ENCODE assay signal across 23 cellular contexts in genomic region chr2:105307962-105308361, GRCh38.
"Had no signal": no experiment of that assay in that cellular context is flagged by ENCODE, and none has a peak within 500 bp of the region (broad histone marks: within the 10 kb centered on the region; RNA-seq: fewer than 3 reads in every experiment).

No MANE protein-coding gene starts in this region.

- H3K9me3 Mint-ChIP-seq: activated naive CD8-positive, alpha-beta T cell treated with anti-CD3 and anti-CD28 coated beads, Interleukin-2, amount 50 U/mL, for 24 hours; activated T-helper 1 cell treated with anti-CD3 and anti-CD28 coated beads, Interleukin-12 subunit alpha, Interleukin-12 subunit beta, Interleukin-2, Interleukin-4 antibody, amounts not matched to agents 30 ng/mL and 10 ng/mL and 1 ng/mL, durations not matched to agents 14 hours and 24 hours and 36 hours; stimulated activated naive CD8-positive, alpha-beta T cell treated with anti-CD3 and anti-CD28 coated beads, Interleukin-15, amount 100 ng/mL, for 72 hours had no signal

- H3K27ac ChIP-seq: heart right ventricle, prostate gland, suprapubic skin, tibial nerve had no signal

- ATAC-seq: activated naive CD8-positive, alpha-beta T cell treated with anti-CD3 and anti-CD28 coated beads, Interleukin-2, amount 50 U/mL, for 24 hours; left colon; naive thymus-derived CD4-positive, alpha-beta T cell; stimulated activated naive CD8-positive, alpha-beta T cell treated with anti-CD3 and anti-CD28 coated beads, Interleukin-15, amount 100 ng/mL, for 72 hours had no signal

- H3K9me3 ChIP-seq: prostate gland, suprapubic skin, tibial nerve had no signal

- H3K27me3 Mint-ChIP-seq: activated naive CD8-positive, alpha-beta T cell treated with anti-CD3 and anti-CD28 coated beads, Interleukin-2, amount 50 U/mL, for 24 hours; naive thymus-derived CD4-positive, alpha-beta T cell; stimulated activated naive CD8-positive, alpha-beta T cell treated with anti-CD3 and anti-CD28 coated beads, Interleukin-15, amount 100 ng/mL, for 72 hours had no signal

- H3K27me3 ChIP-seq: heart right ventricle, suprapubic skin, tibial nerve had no signal

- DNase-seq: activated CD4-positive, alpha-beta T cell treated with anti-CD3 and anti-CD28 coated beads for 4 hours; activated CD4-positive, alpha-beta T cell treated with anti-CD3 and anti-CD28 coated beads, Interleukin-2, amount 50 U/mL, for 48 hours; activated CD4-positive, CD25-positive, alpha-beta regulatory T cell; activated gamma-delta T cell; activated naive CD4-positive, alpha-beta T cell treated with anti-CD3 and anti-CD28 coated beads, Interleukin-2, amount 50 U/mL, for 16 hours; activated naive CD8-positive, alpha-beta T cell treated with anti-CD3 and anti-CD28 coated beads, Interleukin-2, amount 50 U/mL, for 24 hours; dermis blood vessel endothelial cell; effector CD8-positive, alpha-beta T cell; erythroblast; foreskin fibroblast; heart right ventricle; left colon; mesendoderm; naive thymus-derived CD4-positive, alpha-beta T cell; right cardiac atrium; stimulated activated CD4-positive, alpha-beta T cell treated with anti-CD3 and anti-CD28 coated beads, Interleukin-4, amount 100 ng/mL, for 24 hours; stimulated activated naive CD8-positive, alpha-beta T cell treated with anti-CD3 and anti-CD28 coated beads, Interleukin-15, amount 100 ng/mL, for 72 hours; T-helper 1 cell; T1000 had no signal

- H3K4me3 Mint-ChIP-seq: activated naive CD8-positive, alpha-beta T cell treated with anti-CD3 and anti-CD28 coated beads, Interleukin-2, amount 50 U/mL, for 24 hours; activated T-helper 1 cell treated with anti-CD3 and anti-CD28 coated beads, Interleukin-12 subunit alpha, Interleukin-12 subunit beta, Interleukin-2, Interleukin-4 antibody, amounts not matched to agents 30 ng/mL and 10 ng/mL and 1 ng/mL, durations not matched to agents 14 hours and 24 hours and 36 hours; naive thymus-derived CD4-positive, alpha-beta T cell; stimulated activated naive CD8-positive, alpha-beta T cell treated with anti-CD3 and anti-CD28 coated beads, Interleukin-15, amount 100 ng/mL, for 72 hours had no signal

- H3K4me1 ChIP-seq: prostate gland, suprapubic skin had no signal

- H3K4me3 ChIP-seq: heart right ventricle, prostate gland, suprapubic skin, tibial nerve had no signal

- H3K27ac Mint-ChIP-seq: activated naive CD8-positive, alpha-beta T cell treated with anti-CD3 and anti-CD28 coated beads, Interleukin-2, amount 50 U/mL, for 24 hours; activated T-helper 1 cell treated with anti-CD3 and anti-CD28 coated beads, Interleukin-12 subunit alpha, Interleukin-12 subunit beta, Interleukin-2, Interleukin-4 antibody, amounts not matched to agents 30 ng/mL and 10 ng/mL and 1 ng/mL, durations not matched to agents 14 hours and 24 hours and 36 hours; naive thymus-derived CD4-positive, alpha-beta T cell; stimulated activated naive CD8-positive, alpha-beta T cell treated with anti-CD3 and anti-CD28 coated beads, Interleukin-15, amount 100 ng/mL, for 72 hours had no signal
